In the genomic region with DNA sequence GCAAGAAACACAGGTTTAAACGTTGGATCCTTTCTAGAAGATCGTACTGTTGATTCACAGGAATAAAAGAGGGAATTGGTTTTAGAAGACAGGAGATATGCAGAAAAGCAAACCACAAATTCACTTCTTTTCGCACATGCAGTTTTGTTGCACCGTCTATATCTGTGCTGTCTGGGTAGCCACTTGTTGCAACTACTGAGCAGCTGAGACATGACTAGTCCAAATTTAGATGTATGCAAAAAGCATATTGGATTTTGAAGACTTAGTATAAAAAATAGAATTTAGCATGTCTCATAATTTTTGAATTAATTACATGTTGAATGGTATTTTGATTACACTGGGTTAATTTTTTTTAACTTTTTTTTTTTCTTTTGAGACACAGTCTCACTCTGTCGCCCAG, we compare ENCODE assay signal across 19 cellular contexts.
A peak's percentile ranks its signal among the peaks of the same experiment; 100 is the strongest.
DNase-seq lines count a peak whose midpoint lies in the region; ATAC-seq and FAIRE-seq lines count a peak whose summit lies in the region.
"Had no signal": no experiment of that assay in that cellular context is flagged by ENCODE, and none has a peak within 500 bp of the region (broad histone marks: within the 10 kb centered on the region; RNA-seq: fewer than 3 reads in every experiment).

No MANE protein-coding gene starts in this region.

- H3K9me3 Mint-ChIP-seq in activated naive CD8-positive, alpha-beta T cell treated with anti-CD3 and anti-CD28 coated beads, Interleukin-2, amount 10 ng/mL, durations not matched to agents 7 days and 5 days, result peaks cover 7% of the 10 kb centered on the region
- peaks cover 10% of the 10 kb centered on the region for H3K9me3 Mint-ChIP-seq in activated naive CD8-positive, alpha-beta T cell treated with anti-CD3 and anti-CD28 coated beads for 36 hours
- peaks cover 3% of the 10 kb centered on the region for H3K9me3 Mint-ChIP-seq in stimulated activated memory B cell treated with anti-CD40 and anti-IgM and Interleukin-4, amounts not matched to agents 10 μg/mL and 1 μg/mL and 100 μg/mL, for 72 hours
- no peaks in the 10 kb centered on the region for H3K9me3 Mint-ChIP-seq in activated CD4-positive, alpha-beta T cell treated with anti-CD3 and anti-CD28 coated beads, Interleukin-2, amount 10 ng/mL, durations not matched to agents 24 days and 14 days

- H3K27ac Mint-ChIP-seq in activated naive CD8-positive, alpha-beta T cell treated with anti-CD3 and anti-CD28 coated beads, Interleukin-2, amount 10 ng/mL, durations not matched to agents 7 days and 5 days, result peak overlapping the region; percentile 34
- no peak overlapping the region for H3K27ac Mint-ChIP-seq in activated naive CD8-positive, alpha-beta T cell treated with anti-CD3 and anti-CD28 coated beads for 36 hours
- H3K27ac Mint-ChIP-seq in stimulated activated memory B cell treated with anti-CD40 and anti-IgM and Interleukin-4, amounts not matched to agents 10 μg/mL and 1 μg/mL and 100 μg/mL, for 72 hours, result peak overlapping the region; percentile 42
- H3K27ac Mint-ChIP-seq in activated CD4-positive, alpha-beta T cell treated with anti-CD3 and anti-CD28 coated beads, Interleukin-2, amount 10 ng/mL, durations not matched to agents 24 days and 14 days, result no peak overlapping the region
- H3K27ac Mint-ChIP-seq: CD4-positive, CD25-positive, alpha-beta regulatory T cell; IgD-negative memory B cell had no signal

- peaks cover 19% of the 10 kb centered on the region for H3K36me3 Mint-ChIP-seq in activated naive CD8-positive, alpha-beta T cell treated with anti-CD3 and anti-CD28 coated beads, Interleukin-2, amount 10 ng/mL, durations not matched to agents 7 days and 5 days
- peaks cover 11% of the 10 kb centered on the region for H3K36me3 Mint-ChIP-seq in activated naive CD8-positive, alpha-beta T cell treated with anti-CD3 and anti-CD28 coated beads for 36 hours
- H3K36me3 Mint-ChIP-seq in stimulated activated memory B cell treated with anti-CD40 and anti-IgM and Interleukin-4, amounts not matched to agents 10 μg/mL and 1 μg/mL and 100 μg/mL, for 72 hours, result peaks cover 16% of the 10 kb centered on the region
- peaks cover 8% of the 10 kb centered on the region for H3K36me3 Mint-ChIP-seq in activated CD4-positive, alpha-beta T cell treated with anti-CD3 and anti-CD28 coated beads, Interleukin-2, amount 10 ng/mL, durations not matched to agents 24 days and 14 days (ENCODE audit: low read depth)

- ATAC-seq in activated naive CD8-positive, alpha-beta T cell treated with anti-CD3 and anti-CD28 coated beads, Interleukin-2, amount 10 ng/mL, durations not matched to agents 7 days and 5 days (ENCODE audit: low read depth), result no peak
- ATAC-seq in stimulated activated memory B cell treated with anti-CD40 and anti-IgM and Interleukin-4, amounts not matched to agents 10 μg/mL and 1 μg/mL and 100 μg/mL, for 72 hours, result no peak
- ATAC-seq in HG03442 (IDR thresholded peaks at IDR 0.05; ENCODE audit: unreplicated experiment), result no peak
- ATAC-seq: A549, HepG2 had no signal

- POLR2A ChIA-PET in activated naive CD8-positive, alpha-beta T cell treated with anti-CD3 and anti-CD28 coated beads, Interleukin-2, amount 10 ng/mL, durations not matched to agents 7 days and 5 days (lab: Charles Lee), result no interaction called here

- no peak for DNase-seq in activated naive CD8-positive, alpha-beta T cell treated with anti-CD3 and anti-CD28 coated beads, Interleukin-2, amount 10 ng/mL, durations not matched to agents 7 days and 5 days
- no peak for DNase-seq in activated naive CD8-positive, alpha-beta T cell treated with anti-CD3 and anti-CD28 coated beads for 36 hours
- DNase-seq in GM19239 (ENCODE audit: insufficient read length, low spot score), result no peak
- peak; percentile 22 for DNase-seq in OCI-M1 (lab: John Stamatoyannopoulos, UW)
- DNase-seq in SKM-1 treated with dmso at 0.1 percent for 144 hours (lab: John Stamatoyannopoulos, UW; ENCODE audit: unreplicated experiment), result no peak
- DNase-seq in activated CD4-positive, alpha-beta T cell treated with anti-CD3 and anti-CD28 coated beads, Interleukin-2, amount 10 ng/mL, durations not matched to agents 24 days and 14 days, result no peak
- DNase-seq: AML-193; Caco-2; CD4-positive, CD25-positive, alpha-beta regulatory T cell; GOT3; H7; KBM-7 had no signal

- intact Hi-C loops in activated CD4-positive, alpha-beta T cell treated with anti-CD3 and anti-CD28 coated beads, Interleukin-2, amount 10 ng/mL, durations not matched to agents 24 days and 14 days (cut with micrococcal nuclease), result no loop called here

- H3K4me1 Mint-ChIP-seq in activated naive CD8-positive, alpha-beta T cell treated with anti-CD3 and anti-CD28 coated beads, Interleukin-2, amount 10 ng/mL, durations not matched to agents 7 days and 5 days, result peaks cover 10% of the 10 kb centered on the region
- peaks cover 33% of the 10 kb centered on the region for H3K4me1 Mint-ChIP-seq in activated naive CD8-positive, alpha-beta T cell treated with anti-CD3 and anti-CD28 coated beads for 36 hours
- peaks cover 37% of the 10 kb centered on the region for H3K4me1 Mint-ChIP-seq in stimulated activated memory B cell treated with anti-CD40 and anti-IgM and Interleukin-4, amounts not matched to agents 10 μg/mL and 1 μg/mL and 100 μg/mL, for 72 hours
- peaks cover 7% of the 10 kb centered on the region for H3K4me1 Mint-ChIP-seq in activated CD4-positive, alpha-beta T cell treated with anti-CD3 and anti-CD28 coated beads, Interleukin-2, amount 10 ng/mL, durations not matched to agents 24 days and 14 days

- FAIRE-seq in GM19239 (lab: Jason Lieb, UNC), result peak; percentile 26
- FAIRE-seq: A549, D721Med, GM12891, HepG2 had no signal

- no peaks in the 10 kb centered on the region for H3K27me3 Mint-ChIP-seq in activated naive CD8-positive, alpha-beta T cell treated with anti-CD3 and anti-CD28 coated beads, Interleukin-2, amount 10 ng/mL, durations not matched to agents 7 days and 5 days
- H3K27me3 Mint-ChIP-seq in activated naive CD8-positive, alpha-beta T cell treated with anti-CD3 and anti-CD28 coated beads for 36 hours, result no peaks in the 10 kb centered on the region
- no peaks in the 10 kb centered on the region for H3K27me3 Mint-ChIP-seq in stimulated activated memory B cell treated with anti-CD40 and anti-IgM and Interleukin-4, amounts not matched to agents 10 μg/mL and 1 μg/mL and 100 μg/mL, for 72 hours
- H3K27me3 Mint-ChIP-seq in activated CD4-positive, alpha-beta T cell treated with anti-CD3 and anti-CD28 coated beads, Interleukin-2, amount 10 ng/mL, durations not matched to agents 24 days and 14 days, result no peaks in the 10 kb centered on the region
- H3K27me3 Mint-ChIP-seq: CD4-positive, CD25-positive, alpha-beta regulatory T cell; IgD-negative memory B cell had no signal

- no peak overlapping the region for H3K4me3 Mint-ChIP-seq in activated naive CD8-positive, alpha-beta T cell treated with anti-CD3 and anti-CD28 coated beads, Interleukin-2, amount 10 ng/mL, durations not matched to agents 7 days and 5 days
- no peak overlapping the region for H3K4me3 Mint-ChIP-seq in activated naive CD8-positive, alpha-beta T cell treated with anti-CD3 and anti-CD28 coated beads for 36 hours
- no peak overlapping the region for H3K4me3 Mint-ChIP-seq in stimulated activated memory B cell treated with anti-CD40 and anti-IgM and Interleukin-4, amounts not matched to agents 10 μg/mL and 1 μg/mL and 100 μg/mL, for 72 hours
- no peak overlapping the region for H3K4me3 Mint-ChIP-seq in activated CD4-positive, alpha-beta T cell treated with anti-CD3 and anti-CD28 coated beads, Interleukin-2, amount 10 ng/mL, durations not matched to agents 24 days and 14 days
- H3K4me3 Mint-ChIP-seq: CD4-positive, CD25-positive, alpha-beta regulatory T cell had no signal

Comparison
In these comparisons a context has a peak if more than half of its experiments do, and no peak if none do; other contexts are left out.
1. H3K27ac Mint-ChIP-seq: peak in activated naive CD8-positive, alpha-beta T cell treated with anti-CD3 and anti-CD28 coated beads, Interleukin-2, amount 10 ng/mL, durations not matched to agents 7 days and 5 days (single experiment) and stimulated activated memory B cell treated with anti-CD40 and anti-IgM and Interleukin-4, amounts not matched to agents 10 μg/mL and 1 μg/mL and 100 μg/mL, for 72 hours (single experiment); none in activated naive CD8-positive, alpha-beta T cell treated with anti-CD3 and anti-CD28 coated beads for 36 hours (single experiment) and activated CD4-positive, alpha-beta T cell treated with anti-CD3 and anti-CD28 coated beads, Interleukin-2, amount 10 ng/mL, durations not matched to agents 24 days and 14 days (single experiment).